Comparison of ENCODE assay signal across 1 cellular context in genomic region chr12:12381982-12382381, GRCh38.
TF ChIP-seq lines count a peak whose summit lies in the region.

No MANE protein-coding gene starts in this region.

TF ChIP-seq in GM23338, 12 proteins besides CTCF, POLR2A, EP300 and RAD21 (continued from another document):
- TF ChIP-seq ZNF462 (CRISPR knock-in tag; IDR thresholded peaks at IDR 0.05) (no peak), EZH2phosphoT487 (IDR thresholded peaks at IDR 0.05; ENCODE audit: unreplicated experiment) (no peak), ZNF114 (CRISPR knock-in tag; IDR thresholded peaks at IDR 0.05) (no peak), CREB1 (CRISPR knock-in tag; IDR thresholded peaks at IDR 0.05; ENCODE audit: low read depth) (no peak), ETS1 (IDR thresholded peaks at IDR 0.05) (no peak), STAT1 (IDR thresholded peaks at IDR 0.05; ENCODE audit: unreplicated experiment) (no peak), JUNB (IDR thresholded peaks at IDR 0.05; ENCODE audit: unreplicated experiment) (no peak), REST (IDR thresholded peaks at IDR 0.05; ENCODE audit: unreplicated experiment) (no peak)
TF ChIP-seq in GM23338: peak in this region for 0.
